In genomic region chr2:123453046-123453445, GRCh38 we compare ENCODE assay signal across 23 cellular contexts.
DNase-seq lines count a peak whose midpoint lies in the region; ATAC-seq, FAIRE-seq and TF ChIP-seq lines count a peak whose summit lies in the region.
"Had no signal": no experiment of that assay in that cellular context is flagged by ENCODE, and none has a peak within 500 bp of the region (broad histone marks: within the 10 kb centered on the region; RNA-seq: fewer than 3 reads in every experiment).

No MANE protein-coding gene starts in this region.

- peak overlapping the region; percentile 45; the same call in 1 of the 2 replicates for H2AFZ ChIP-seq in GM23338

- H3K27me3 ChIP-seq in GM23338 (ENCODE audit: insufficient read depth), result no peaks in the 10 kb centered on the region
- H3K27me3 ChIP-seq in CD4-positive, alpha-beta T cell (ENCODE audit: control insufficient read depth, insufficient read depth, low read length), result no peaks in the 10 kb centered on the region
- H3K27me3 ChIP-seq: BE2C, BLaER1 had no signal

- H3K27ac ChIP-seq in GM23338 (ENCODE audit: low read depth), result no peak overlapping the region
- no peak overlapping the region for H3K27ac ChIP-seq in CD4-positive, alpha-beta T cell (ENCODE audit: low read depth, low read length)
- H3K27ac ChIP-seq: BLaER1 had no signal

- H3K4me3 Mint-ChIP-seq in GM23338, result no peak overlapping the region
- no peak overlapping the region for H3K4me3 Mint-ChIP-seq in T-helper 2 cell treated with Interferon-gamma antibody and Interleukin-4, amounts not matched to agents 5 μg/mL and 100 μg/mL, for 36 hours
- H3K4me3 Mint-ChIP-seq in CD4-positive, alpha-beta T cell, result no peak overlapping the region
- H3K4me3 Mint-ChIP-seq: CD14-positive monocyte; CD4-positive, CD25-positive, alpha-beta regulatory T cell; CD8-positive, alpha-beta T cell had no signal

- no peaks in the 10 kb centered on the region for H3K36me3 ChIP-seq in GM23338 (ENCODE audit: insufficient read depth)
- H3K36me3 ChIP-seq: BE2C, BLaER1 had no signal

- H3K9me3 ChIP-seq in CD4-positive, alpha-beta T cell (ENCODE audit: control insufficient read depth, low read length), result no peaks in the 10 kb centered on the region
- H3K9me3 ChIP-seq: BE2C, BLaER1, Caco-2 had no signal

- DNase-seq in GM23338 (ENCODE audit: low spot score) (no peak), NCI-H1694 (lab: John Stamatoyannopoulos, UW) (peak; percentile 37), NCI-H446 treated with DMSO at 0.1 percent for 48 hours (lab: John Stamatoyannopoulos, UW) (peak; percentile 64), urothelium cell line (ENCODE audit: low spot score) (no peak)
- no peak for DNase-seq in T-helper 2 cell treated with Interferon-gamma antibody and Interleukin-4, amounts not matched to agents 5 μg/mL and 100 μg/mL, for 36 hours (ENCODE audit: low spot score)
- DNase-seq in CD4-positive, alpha-beta T cell, result no peak
- DNase-seq: 8988T; ACHN; BE2C; C1 segment of cervical spinal cord; Caco-2; Calu3; CD4-positive, CD25-positive, alpha-beta regulatory T cell; CD8-positive, alpha-beta T cell; DMS79 treated with DMSO at 0.1 percent for 48 hours; GF-D8 had no signal

- no peaks in the 10 kb centered on the region for H3K79me2 ChIP-seq in GM23338 (replicated peaks; ENCODE audit: insufficient read depth)

- no peak overlapping the region for H3K27ac Mint-ChIP-seq in GM23338
- no peak overlapping the region for H3K27ac Mint-ChIP-seq in T-helper 2 cell treated with Interferon-gamma antibody and Interleukin-4, amounts not matched to agents 5 μg/mL and 100 μg/mL, for 36 hours
- H3K27ac Mint-ChIP-seq in CD4-positive, alpha-beta T cell, result no peak overlapping the region
- H3K27ac Mint-ChIP-seq: CD14-positive monocyte; CD4-positive, CD25-positive, alpha-beta regulatory T cell; CD8-positive, alpha-beta T cell had no signal

- CTCF ChIA-PET in CD4-positive, alpha-beta T cell (lab: Charles Lee), result no interaction called here

- intact Hi-C loops in CD4-positive, alpha-beta T cell (cut with DNase I, micrococcal nuclease), result no loop called here

- H3K27me3 Mint-ChIP-seq in GM23338 (ENCODE audit: insufficient read depth, low read depth, poor library complexity), result no peaks in the 10 kb centered on the region
- H3K27me3 Mint-ChIP-seq in T-helper 2 cell treated with Interferon-gamma antibody and Interleukin-4, amounts not matched to agents 5 μg/mL and 100 μg/mL, for 36 hours (ENCODE audit: low read depth), result no peaks in the 10 kb centered on the region
- no peaks in the 10 kb centered on the region for H3K27me3 Mint-ChIP-seq in CD4-positive, alpha-beta T cell
- H3K27me3 Mint-ChIP-seq: CD4-positive, CD25-positive, alpha-beta regulatory T cell had no signal

- peak; percentile 61 for FAIRE-seq in urothelium cell line (lab: Jason Lieb, UNC)
- FAIRE-seq: A204.1, D721Med, G401.6, GM12891 had no signal

- H3K4me1 ChIP-seq in GM23338 (ENCODE audit: insufficient read depth), result no peaks in the 10 kb centered on the region
- H3K4me1 ChIP-seq: BE2C, BLaER1, Caco-2 had no signal

- POLR2A ChIA-PET in CD4-positive, alpha-beta T cell (lab: Charles Lee), result no interaction called here

- TF ChIP-seq CTCF in GM23338 (conservative IDR thresholded peaks at IDR 0.05; ENCODE audit: low read depth in 2 of 2), result no peak
- TF ChIP-seq CTCF in CD4-positive, alpha-beta T cell (IDR thresholded peaks at IDR 0.05), result no peak

- H4K20me1 ChIP-seq in GM23338 (replicated peaks; ENCODE audit: insufficient read depth), result no peaks in the 10 kb centered on the region
- H4K20me1 ChIP-seq: BLaER1 had no signal

- H3F3A ChIP-seq in GM23338 (replicated peaks; ENCODE audit: low read depth), result no peaks in the 10 kb centered on the region

- no peaks in the 10 kb centered on the region for H3K4me1 Mint-ChIP-seq in GM23338
- H3K4me1 Mint-ChIP-seq in T-helper 2 cell treated with Interferon-gamma antibody and Interleukin-4, amounts not matched to agents 5 μg/mL and 100 μg/mL, for 36 hours (ENCODE audit: low read depth), result no peaks in the 10 kb centered on the region
- no peaks in the 10 kb centered on the region for H3K4me1 Mint-ChIP-seq in CD4-positive, alpha-beta T cell (ENCODE audit: low read depth)
- H3K4me1 Mint-ChIP-seq: CD14-positive monocyte; CD4-positive, CD25-positive, alpha-beta regulatory T cell had no signal

- no peaks in the 10 kb centered on the region for H3K9me3 Mint-ChIP-seq in GM23338
- H3K9me3 Mint-ChIP-seq in T-helper 2 cell treated with Interferon-gamma antibody and Interleukin-4, amounts not matched to agents 5 μg/mL and 100 μg/mL, for 36 hours, result peaks cover 39% of the 10 kb centered on the region
- peaks cover 8% of the 10 kb centered on the region for H3K9me3 Mint-ChIP-seq in CD4-positive, alpha-beta T cell

- H3K36me3 Mint-ChIP-seq in GM23338 (ENCODE audit: low read depth), result no peaks in the 10 kb centered on the region
- no peaks in the 10 kb centered on the region for H3K36me3 Mint-ChIP-seq in T-helper 2 cell treated with Interferon-gamma antibody and Interleukin-4, amounts not matched to agents 5 μg/mL and 100 μg/mL, for 36 hours (ENCODE audit: low read depth)
- no peaks in the 10 kb centered on the region for H3K36me3 Mint-ChIP-seq in CD4-positive, alpha-beta T cell (ENCODE audit: low read depth)
- H3K36me3 Mint-ChIP-seq: CD14-positive monocyte; CD4-positive, CD25-positive, alpha-beta regulatory T cell; CD8-positive, alpha-beta T cell had no signal

- H3K4me3 ChIP-seq in GM23338, result no peak overlapping the region
- H3K4me3 ChIP-seq: BLaER1 had no signal

- no peak overlapping the region for H3K4me2 ChIP-seq in GM23338
- H3K4me2 ChIP-seq: BLaER1 had no signal

- ATAC-seq in GM23338 (no peak), GM18868 (IDR thresholded peaks at IDR 0.05; ENCODE audit: unreplicated experiment) (no peak)
- ATAC-seq in CD4-positive, alpha-beta T cell (ENCODE audit: poor library complexity), result no peak
- ATAC-seq: CD8-positive, alpha-beta T cell had no signal

- peaks cover 7% of the 10 kb centered on the region; the same call in 1 of the 2 replicates for H3K9me2 ChIP-seq in GM23338 (ENCODE audit: insufficient read depth)

TF ChIP-seq in GM23338, 12 proteins besides CTCF, POLR2A, EP300 and RAD21 (continues in another document):
- TF ChIP-seq POLR2AphosphoS5 (IDR thresholded peaks at IDR 0.05; ENCODE audit: low read depth) (no peak), JUNB (IDR thresholded peaks at IDR 0.05; ENCODE audit: unreplicated experiment) (no peak), ETS1 (IDR thresholded peaks at IDR 0.05) (no peak), ZNF114 (CRISPR knock-in tag; IDR thresholded peaks at IDR 0.05) (no peak), EZH2phosphoT487 (IDR thresholded peaks at IDR 0.05; ENCODE audit: unreplicated experiment) (no peak), CREB1 (CRISPR knock-in tag; IDR thresholded peaks at IDR 0.05; ENCODE audit: low read depth) (no peak)

Comparison
In these comparisons a context has a peak if more than half of its experiments do, and no peak if none do; other contexts are left out.
1. DNase-seq: peak in NCI-H1694 (single experiment) and NCI-H446 treated with DMSO at 0.1 percent for 48 hours (single experiment); none in GM23338 (single experiment), urothelium cell line (single experiment), T-helper 2 cell treated with Interferon-gamma antibody and Interleukin-4, amounts not matched to agents 5 μg/mL and 100 μg/mL, for 36 hours (single experiment) and CD4-positive, alpha-beta T cell (0 of 10).